2 cellular contexts compared by ENCODE assay signal in genomic region chr7:138186951-138187351, GRCh38.
TF ChIP-seq lines count a peak whose summit lies in the region.

No MANE protein-coding gene starts in this region.

TF ChIP-seq in IMR-90, 13 proteins besides CTCF, POLR2A, EP300 and RAD21:
- no peak for TF ChIP-seq USF2 (IDR thresholded peaks at IDR 0.05; ENCODE audit: low read depth, low read length)
- TF ChIP-seq CHD1 (IDR thresholded peaks at IDR 0.05; ENCODE audit: low read depth, low read length): no peak
- TF ChIP-seq RFX5 (IDR thresholded peaks at IDR 0.05; ENCODE audit: low read depth, low read length): no peak
- TF ChIP-seq MXI1 (IDR thresholded peaks at IDR 0.05; ENCODE audit: borderline replicate concordance, low read depth, low read length): no peak
- TF ChIP-seq FOS (IDR thresholded peaks at IDR 0.05; ENCODE audit: low read depth, low read length): no peak
- TF ChIP-seq BHLHE40 (IDR thresholded peaks at IDR 0.05; ENCODE audit: low read depth, low read length): no peak
- no peak for TF ChIP-seq MAZ (IDR thresholded peaks at IDR 0.05; ENCODE audit: borderline replicate concordance, low read depth, low read length)
- no peak for TF ChIP-seq ELK1 (IDR thresholded peaks at IDR 0.05; ENCODE audit: borderline replicate concordance, low read depth, low read length)
- TF ChIP-seq CEBPB (IDR thresholded peaks at IDR 0.05; ENCODE audit: low read depth, low read length): no peak
- TF ChIP-seq SMC3 (IDR thresholded peaks at IDR 0.05; ENCODE audit: low read depth, low read length): no peak
- TF ChIP-seq RCOR1 (IDR thresholded peaks at IDR 0.05; ENCODE audit: insufficient replicate concordance, low read length): no peak
- TF ChIP-seq NFE2L2 (IDR thresholded peaks at IDR 0.05; ENCODE audit: low read depth, low read length): no peak
- TF ChIP-seq MAFK (IDR thresholded peaks at IDR 0.05; ENCODE audit: low read depth, low read length): no peak

TF ChIP-seq in K562, 482 proteins besides CTCF, POLR2A, EP300 and RAD21:
- peak; percentile 70 for TF ChIP-seq ATF3 (IDR thresholded peaks at IDR 0.05)
- TF ChIP-seq ATF3 (CRISPR knock-in tag; conservative IDR thresholded peaks at IDR 0.05): no peak
- peak in 1 of 2 experiments; percentile 30; a peak in 1 of 4 replicates for TF ChIP-seq TRIM24 (IDR thresholded peaks at IDR 0.05)
- TF ChIP-seq RB1 (IDR thresholded peaks at IDR 0.05; ENCODE audit: low read depth): no peak
- TF ChIP-seq NCOA4 (IDR thresholded peaks at IDR 0.05; ENCODE audit: partially characterized antibody): no peak
- TF ChIP-seq JUND (IDR thresholded peaks at IDR 0.05; ENCODE audit: borderline replicate concordance, low read depth, low read length): peak; percentile 18; the same call in 1 of the 2 replicates
- TF ChIP-seq JUND (tag; IDR thresholded peaks at IDR 0.05; ENCODE audit: borderline replicate concordance, low read depth, low read length): peak; percentile 61; the same call in 1 of the 3 replicates
- peak; percentile 74 for TF ChIP-seq FOSL1 (tag; conservative IDR thresholded peaks at IDR 0.05)
- TF ChIP-seq E2F4 (CRISPR knock-in tag; IDR thresholded peaks at IDR 0.05; ENCODE audit: low read depth): no peak
- no peak for TF ChIP-seq TCF15 (CRISPR knock-in tag; IDR thresholded peaks at IDR 0.05)
